Comparison of ENCODE assay signal across 9 cellular contexts in genomic region chr11:5600374-5600851, GRCh38. TPM values are rescaled to one million over a fixed set of nuclear protein-coding genes. Genes with fewer than 3 reads are reported as not detected.
A peak's percentile ranks its signal among the peaks of the same experiment; 100 is the strongest.
DNase-seq lines count a peak whose midpoint lies in the region; ATAC-seq and TF ChIP-seq lines count a peak whose summit lies in the region.
"Had no signal": no experiment of that assay in that cellular context is flagged by ENCODE, and none has a peak within 500 bp of the region (broad histone marks: within the 10 kb centered on the region; RNA-seq: fewer than 3 reads in every experiment).

No MANE protein-coding gene starts in this region.

- intact Hi-C loops in lower lobe of right lung (cut with DNase I): no loop called here

- peaks cover 19% of the 10 kb centered on the region for H3K4me1 ChIP-seq in lower lobe of right lung

- H3K27me3 ChIP-seq in lower lobe of right lung (ENCODE audit: low read depth): no peaks in the 10 kb centered on the region

- H3K4me3 ChIP-seq in lower lobe of right lung: no peak overlapping the region

- H3K27ac ChIP-seq in lower lobe of right lung: peak overlapping the region; percentile 68

- peak; percentile 84 for TF ChIP-seq CTCF in lower lobe of right lung (IDR thresholded peaks at IDR 0.05)

- peak in 3 of 4 experiments; percentile 15 to 29 (median 17) for DNase-seq in activated CD4-positive, CD25-positive, alpha-beta regulatory T cell (lab: John Stamatoyannopoulos, UW)
- no peak for DNase-seq in activated CD4-positive, CD25-positive, alpha-beta regulatory T cell treated with anti-CD3 and anti-CD28 coated beads, Interleukin-2, amount 50 U/mL, for 72 hours
- DNase-seq in NAMALWA (ENCODE audit: low spot score) (peak; percentile 72), dermis blood vessel endothelial cell (peak; percentile 90), lower lobe of right lung (peak; percentile 80)
- DNase-seq in activated CD4-positive, CD25-positive, alpha-beta regulatory T cell treated with anti-CD3 and anti-CD28 coated beads, Interleukin-2, amount 50 U/mL, for 16 hours (ENCODE audit: low read depth, low spot score): peak; percentile 23
- DNase-seq in stimulated activated CD8-positive, alpha-beta memory T cell treated with anti-CD3 and anti-CD28 coated beads, Interleukin-12 subunit alpha, Interleukin-12 subunit beta, amount 100 ng/mL, for 4 hours (ENCODE audit: low read depth): peak; percentile 22

- H3K36me3 ChIP-seq in lower lobe of right lung: peaks cover 9% of the 10 kb centered on the region

- ATAC-seq in HG02588 (IDR thresholded peaks at IDR 0.05; ENCODE audit: unreplicated experiment): peak; percentile 90
- ATAC-seq in lower lobe of right lung: peak; percentile 90 to 92

- H3K9me3 ChIP-seq in lower lobe of right lung: no peaks in the 10 kb centered on the region

RNA-seq across cellular contexts. Expression of gene TRIM6, which starts 4.0 kb away (rescaled TPM):
- 1.0 and 3.3 TPM in 2 replicates for total RNA-seq in dermis blood vessel endothelial cell
- total RNA-seq in lower lobe of right lung: 3.7 TPM

RNA-seq across cellular contexts. Expression of gene OR52B6, which starts 19.7 kb away (rescaled TPM):
- not detected in 2 replicates for total RNA-seq in dermis blood vessel endothelial cell
- total RNA-seq in lower lobe of right lung: not detected
- total RNA-seq: temporal lobe had no signal

RNA-seq across cellular contexts. Expression of gene TRIM34, which starts 24.4 kb away (rescaled TPM):
- total RNA-seq in dermis blood vessel endothelial cell (16.3 and 17.0 TPM in 2 replicates), lower lobe of right lung (13.7 TPM)

RNA-seq across cellular contexts. Expression of gene OR52H1, which starts 52.1 kb away (rescaled TPM):
- total RNA-seq in dermis blood vessel endothelial cell (not detected in 2 replicates), lower lobe of right lung (0.35 TPM)
- total RNA-seq: temporal lobe had no signal
